10 cellular contexts compared by ENCODE assay signal in genomic region chrX:106707771-106708454, GRCh38. TPM values are rescaled to one million over a fixed set of nuclear protein-coding genes. Genes with fewer than 3 reads are reported as not detected.
DNase-seq lines count a peak whose midpoint lies in the region; ATAC-seq and TF ChIP-seq lines count a peak whose summit lies in the region.
"Had no signal": no experiment of that assay in that cellular context is flagged by ENCODE, and none has a peak within 500 bp of the region (broad histone marks: within the 10 kb centered on the region; RNA-seq: fewer than 3 reads in every experiment).

No MANE protein-coding gene starts in this region.

- H3K4me1 ChIP-seq in HCT116 (ENCODE audit: control insufficient read depth in 1 of 2, insufficient read depth in 2 of 2, low read length in 2 of 2) (peaks cover 8 to 28% of the 10 kb centered on the region in 2 experiments; a peak in 3 of 4 replicates), endodermal cell (ENCODE audit: control insufficient read depth, insufficient read depth, low read length) (no peaks in the 10 kb centered on the region)
- H3K4me1 ChIP-seq: thyroid gland had no signal

- no peaks in the 10 kb centered on the region for H3K4me1 Mint-ChIP-seq in endodermal cell

- BruUV-seq in HCT116 (replicated peaks; lab: Mats Ljungman, UMichigan): no TSS peak

- H3K4me3 ChIP-seq in AG04450 (ENCODE audit: low read depth, low read length) (no peak overlapping the region), HCT116 (replicated peaks in 1 of 2; ENCODE audit: low read depth in 1 of 2, low read length in 2 of 2) (peak overlapping the region in 1 of 2 experiments; percentile 34; a peak in 2 of 4 replicates), astrocyte of the cerebellum (ENCODE audit: low read depth, low read length) (no peak overlapping the region), endodermal cell (ENCODE audit: low read length) (no peak overlapping the region)
- H3K4me3 ChIP-seq: thyroid gland had no signal

- peaks cover 30% of the 10 kb centered on the region for H3K9me3 Mint-ChIP-seq in endodermal cell

- CTCF ChIA-PET in AG04450 (lab: Charles Lee): no interaction called here
- CTCF ChIA-PET in HCT116 (lab: Charles Lee): no interaction called here

- TF ChIP-seq POLR2A in HCT116 (IDR thresholded peaks at IDR 0.05; ENCODE audit: borderline replicate concordance, extremely low read depth, insufficient read depth, insufficient read length): no peak

- in situ Hi-C loops in astrocyte of the cerebellum (cut with HindIII; ENCODE audit: low sequenced_read_pairs): no loop called here

- peak; percentile 96 for ATAC-seq in HCT116
- ATAC-seq in GM18907 (IDR thresholded peaks at IDR 0.05; ENCODE audit: unreplicated experiment): no peak

- H3K9me2 ChIP-seq in HCT116 (ENCODE audit: insufficient read depth): no peaks in the 10 kb centered on the region

- no peak overlapping the region for H3K4me3 Mint-ChIP-seq in endodermal cell

- H3K4me2 ChIP-seq in HCT116 (ENCODE audit: low read length): peak overlapping the region; percentile 73

- POLR2A ChIA-PET in AG04450 (lab: Yijun Ruan, JAX) (no interaction called here), HCT116 (lab: Charles Lee) (no interaction called here)

- H3K36me3 Mint-ChIP-seq in endodermal cell (ENCODE audit: low read depth): no peaks in the 10 kb centered on the region

- WGBS in endodermal cell (ENCODE audit: insufficient coverage in 1 of 2, insufficient read length in 1 of 2), 2 experiments: 20 to 64% methylated on average over 1 to 2 of the region's 3 CpGs

- no peaks in the 10 kb centered on the region for H3K9me3 ChIP-seq in AG04450 (ENCODE audit: control insufficient read depth, insufficient read depth, low read length)
- no peaks in the 10 kb centered on the region for H3K9me3 ChIP-seq in HCT116 (ENCODE audit: control insufficient read depth in 1 of 2, insufficient read depth in 1 of 2, low read depth in 1 of 2, low read length in 2 of 2)
- no peaks in the 10 kb centered on the region for H3K9me3 ChIP-seq in endodermal cell (ENCODE audit: control insufficient read depth, low read length)
- H3K9me3 ChIP-seq: thyroid gland had no signal

- H4K20me1 ChIP-seq in HCT116 (ENCODE audit: insufficient read depth): no peaks in the 10 kb centered on the region

- H3K27me3 ChIP-seq in AG04450 (ENCODE audit: control insufficient read depth, insufficient read depth, low read length): no peaks in the 10 kb centered on the region
- no peaks in the 10 kb centered on the region for H3K27me3 ChIP-seq in HCT116 (ENCODE audit: insufficient read depth, low read length)
- no peaks in the 10 kb centered on the region for H3K27me3 ChIP-seq in endodermal cell (ENCODE audit: control insufficient read depth, insufficient read depth, low read length, poor library complexity, severe bottlenecking)
- H3K27me3 ChIP-seq: thyroid gland had no signal

- TF ChIP-seq RAD21 in HCT116 (IDR thresholded peaks at IDR 0.05; ENCODE audit: low read depth): 0 out of 2 replicates have a peak, but pooled peaks have one; percentile 25

- H3K36me3 ChIP-seq in HCT116 (ENCODE audit: control insufficient read depth in 1 of 2, insufficient read depth in 2 of 2, low read length in 2 of 2) (no peaks in the 10 kb centered on the region), endodermal cell (ENCODE audit: control insufficient read depth, insufficient read depth, low read length) (no peaks in the 10 kb centered on the region)
- H3K36me3 ChIP-seq: thyroid gland had no signal

- H3K27ac ChIP-seq in AG04450 (ENCODE audit: low read depth, low read length) (no peak overlapping the region), HCT116 (ENCODE audit: low read depth, low read length) (peak overlapping the region; percentile 55; the same call in 1 of the 2 replicates), endodermal cell (ENCODE audit: low read depth, low read length) (no peak overlapping the region)
- H3K27ac ChIP-seq: thyroid gland had no signal

- H3K27ac Mint-ChIP-seq in endodermal cell: no peak overlapping the region

- RAD21 ChIA-PET in HCT116 (lab: Charles Lee; ENCODE audit: low non-redundant PET in 1 of 2, low total read pairs in 2 of 2, uncharacterized antibody in 2 of 2, unreplicated experiment in 2 of 2): no interaction called here

- H3K79me2 ChIP-seq in HCT116 (ENCODE audit: insufficient read depth, low read length): no peaks in the 10 kb centered on the region

- no peaks in the 10 kb centered on the region for H3K27me3 Mint-ChIP-seq in endodermal cell (ENCODE audit: insufficient read depth)

- intact Hi-C loops in HCT116 (cut with micrococcal nuclease): no loop called here

- peak overlapping the region; percentile 74 for H2AFZ ChIP-seq in HCT116 (ENCODE audit: low read depth, low read length, poor library complexity, severe bottlenecking)

- peak; percentile 49 for DNase-seq in AG04450 (ENCODE audit: low read depth, low spot score)
- DNase-seq in HCT116 (ENCODE audit: low read depth, low spot score): peak; percentile 79
- DNase-seq in astrocyte of the cerebellum (ENCODE audit: low read depth): peak; percentile 57
- peak; percentile 85 for DNase-seq in kidney glomerular epithelial cell (lab: John Stamatoyannopoulos, UW)
- DNase-seq in endodermal cell: no peak
- no peak for DNase-seq in SIG-M5 treated with dmso at 0.1 percent for 504 hours (lab: John Stamatoyannopoulos, UW; ENCODE audit: unreplicated experiment)
- no peak for DNase-seq in NCI-H748 treated with DMSO at 0.1 percent for 48 hours (lab: John Stamatoyannopoulos, UW)
- DNase-seq: stimulated activated CD4-positive, alpha-beta T cell treated with anti-CD3 and anti-CD28 coated beads, Interleukin-2, amount 100 ng/mL, for 24 hours; thyroid gland had no signal

- no peak for TF ChIP-seq CTCF in AG04450 (IDR thresholded peaks at IDR 0.05; ENCODE audit: low read depth, low read length)
- TF ChIP-seq CTCF in HCT116 (IDR thresholded peaks at IDR 0.05 in 2 of 3, conservative IDR thresholded peaks at IDR 0.05 in 1 of 3; ENCODE audit: borderline replicate concordance in 1 of 3, insufficient read depth in 1 of 3, low read depth in 2 of 3, low read length in 2 of 3): no peak
- no peak for TF ChIP-seq CTCF in astrocyte of the cerebellum (IDR thresholded peaks at IDR 0.05; ENCODE audit: low read depth, low read length, missing control alignments)
- no peak for TF ChIP-seq CTCF in endodermal cell (conservative IDR thresholded peaks at IDR 0.05)

- H3K9ac ChIP-seq in HCT116 (ENCODE audit: low read length) (peak overlapping the region; percentile 48), endodermal cell (ENCODE audit: extremely low read depth, low read length, poor library complexity, severe bottlenecking) (no peak overlapping the region)

TF ChIP-seq in HCT116, 20 proteins besides CTCF, POLR2A, EP300 and RAD21 (continues in another document):
- peak; percentile 41 for TF ChIP-seq ZBTB33 (IDR thresholded peaks at IDR 0.05; ENCODE audit: extremely low read depth, insufficient replicate concordance, low read length)
- no peak for TF ChIP-seq REST (IDR thresholded peaks at IDR 0.05; ENCODE audit: low read depth)
- peak; percentile 96 for TF ChIP-seq FOSL1 (IDR thresholded peaks at IDR 0.05; ENCODE audit: low read depth)
- TF ChIP-seq SP1 (IDR thresholded peaks at IDR 0.05; ENCODE audit: low read depth): peak; percentile 78
- TF ChIP-seq SIN3A (IDR thresholded peaks at IDR 0.05; ENCODE audit: low read depth): peak; percentile 80
- TF ChIP-seq EGR1 (IDR thresholded peaks at IDR 0.05; ENCODE audit: low read depth): peak; percentile 88

RNA-seq across cellular contexts. Expression of gene RNF128, which starts 18.6 kb away (rescaled TPM):
- polyA plus RNA-seq in AG04450 (2011; rRNA removed): 2.7 and 3.9 TPM in 2 replicates
- 2.6 and 2.8 TPM in 2 replicates for polyA minus RNA-seq in AG04450 (2011; rRNA and poly(A)+ RNA removed)
- total RNA-seq in HCT116 (2021; ENCODE audit: unreplicated experiment) (5.8 TPM), endodermal cell (1 to 10 TPM in 1 of 2 donors, under 1 TPM in 1; 0.48 to 1.1 TPM)
- polyA plus RNA-seq in HCT116 (2012): 3.2 and 4.0 TPM in 2 replicates
- polyA plus RNA-seq in endodermal cell (2013, experiment 1 of 2): 0.89 TPM
- 0.50 TPM for polyA plus RNA-seq in endodermal cell (2013, experiment 2 of 2)

Comparison
In these comparisons a context has a peak if more than half of its experiments do, and no peak if none do; other contexts are left out.
1. DNase-seq: peak in AG04450 (single experiment), HCT116 (single experiment), astrocyte of the cerebellum (single experiment) and kidney glomerular epithelial cell (single experiment); none in endodermal cell (single experiment), SIG-M5 treated with dmso at 0.1 percent for 504 hours (single experiment) and NCI-H748 treated with DMSO at 0.1 percent for 48 hours (single experiment).